In the genomic region with DNA sequence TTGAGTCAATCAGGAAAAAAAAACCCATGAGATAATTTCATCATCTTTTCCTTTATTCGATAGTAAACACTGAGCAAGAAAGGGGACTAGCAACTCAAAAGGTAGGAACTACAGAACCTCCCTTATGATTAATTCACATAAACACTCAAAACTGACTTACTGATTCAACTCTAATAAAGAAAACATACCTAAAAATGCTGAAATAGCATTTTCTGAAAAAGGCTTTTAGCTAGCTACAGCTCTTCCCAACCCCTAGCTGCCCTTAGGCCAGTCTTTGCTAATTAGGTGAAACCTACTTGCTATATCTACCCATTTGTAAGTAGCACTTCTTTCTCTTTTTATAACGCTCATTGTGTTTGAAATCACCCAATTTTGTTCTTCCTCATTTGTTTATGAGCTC, we compare ENCODE assay signal across 1 cellular context.
TF ChIP-seq lines count a peak whose summit lies in the region.

No MANE protein-coding gene starts in this region.

TF ChIP-seq in H1, 55 proteins besides CTCF, POLR2A, EP300 and RAD21:
- TF ChIP-seq GABPA (IDR thresholded peaks at IDR 0.05; ENCODE audit: borderline replicate concordance, insufficient read depth, low read length) (no peak), RBBP5 (IDR thresholded peaks at IDR 0.05; ENCODE audit: borderline replicate concordance, low read depth, low read length) (no peak), RFX5 (IDR thresholded peaks at IDR 0.05; ENCODE audit: borderline replicate concordance, low read depth, low read length) (no peak), SAP30 (IDR thresholded peaks at IDR 0.05; ENCODE audit: insufficient read depth, insufficient replicate concordance, low read length) (no peak), MAFK (IDR thresholded peaks at IDR 0.05; ENCODE audit: low read depth, low read length) (peak; percentile 18; the same call in 1 of the 2 replicates), PHF8 (conservative IDR thresholded peaks at IDR 0.05; ENCODE audit: low read depth, low read length) (no peak), SRF (IDR thresholded peaks at IDR 0.05; ENCODE audit: low read depth, low read length) (no peak)
- TF ChIP-seq, protein P1, sequence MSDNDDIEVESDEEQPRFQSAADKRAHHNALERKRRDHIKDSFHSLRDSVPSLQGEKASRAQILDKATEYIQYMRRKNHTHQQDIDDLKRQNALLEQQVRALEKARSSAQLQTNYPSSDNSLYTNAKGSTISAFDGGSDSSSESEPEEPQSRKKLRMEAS (IDR thresholded peaks at IDR 0.05) = no peak
